28 cellular contexts compared by ENCODE assay signal in genomic region chr15:83786336-83786735, GRCh38.
"Had no signal": no experiment of that assay in that cellular context is flagged by ENCODE, and none has a peak within 500 bp of the region (broad histone marks: within the 10 kb centered on the region; RNA-seq: fewer than 3 reads in every experiment).

No MANE protein-coding gene starts in this region.

- FAIRE-seq: colon, endometrium, endothelial cell of umbilical vein, frontal cortex had no signal

- H3K4me1 ChIP-seq: colonic mucosa, esophagus squamous epithelium, gastrocnemius medialis had no signal

- ATAC-seq: effector memory CD8-positive, alpha-beta T cell; esophagus mucosa; foreskin keratinocyte; gastrocnemius medialis; gastroesophageal sphincter; heart left ventricle; heart right ventricle had no signal

- H3K27ac ChIP-seq: colonic mucosa, coronary artery, dorsolateral prefrontal cortex, epithelial cell of prostate, esophagus muscularis mucosa, esophagus squamous epithelium, foreskin keratinocyte, gastrocnemius medialis, gastroesophageal sphincter, heart right ventricle had no signal

- H3K4me3 ChIP-seq: colonic mucosa, coronary artery, dorsolateral prefrontal cortex, esophagus muscularis mucosa, esophagus squamous epithelium, gastrocnemius medialis, gastroesophageal sphincter, heart left ventricle, heart right ventricle had no signal

- DNase-seq: colonic mucosa; cortex of kidney; dermis blood vessel endothelial cell; dorsolateral prefrontal cortex; effector CD4-positive, alpha-beta T cell; effector CD8-positive, alpha-beta T cell; effector memory CD4-positive, alpha-beta T cell; effector memory CD8-positive, alpha-beta T cell; endodermal cell; erythroblast; esophagus squamous epithelium; foreskin fibroblast; foreskin keratinocyte; foreskin melanocyte; gastrocnemius medialis; glutamatergic neuron; head of caudate nucleus; heart left ventricle; heart right ventricle had no signal

- H3K9me3 ChIP-seq: colonic mucosa, esophagus squamous epithelium, gastrocnemius medialis had no signal

- H3K27me3 ChIP-seq: colonic mucosa, dorsolateral prefrontal cortex, esophagus muscularis mucosa, esophagus squamous epithelium, foreskin keratinocyte, gastrocnemius medialis, gastroesophageal sphincter, heart left ventricle, heart right ventricle had no signal

- H3K36me3 ChIP-seq: colonic mucosa, esophagus muscularis mucosa, esophagus squamous epithelium, gastrocnemius medialis, gastroesophageal sphincter, heart left ventricle, heart right ventricle had no signal
